In genomic region chr2:101401906-101402305, GRCh38 we compare ENCODE assay signal across 18 cellular contexts. TPM values are rescaled to one million over a fixed set of nuclear protein-coding genes. Genes with fewer than 3 reads are reported as not detected.
DNase-seq lines count a peak whose midpoint lies in the region; ATAC-seq and TF ChIP-seq lines count a peak whose summit lies in the region.
"Had no signal": no experiment of that assay in that cellular context is flagged by ENCODE, and none has a peak within 500 bp of the region (broad histone marks: within the 10 kb centered on the region; RNA-seq: fewer than 3 reads in every experiment).

No MANE protein-coding gene starts in this region.

- no peak overlapping the region for H3K4me2 ChIP-seq in PC-3 (ENCODE audit: low read length)
- H3K4me2 ChIP-seq in smooth muscle cell: no peak overlapping the region

- H4K20me1 ChIP-seq in PC-3 (ENCODE audit: low read length): no peaks in the 10 kb centered on the region
- no peaks in the 10 kb centered on the region for H4K20me1 ChIP-seq in smooth muscle cell (ENCODE audit: low read depth)

- no peaks in the 10 kb centered on the region for H3K9me2 ChIP-seq in PC-3 (replicated peaks; ENCODE audit: low read length)

- H3K79me2 ChIP-seq in PC-3 (ENCODE audit: low read length): no peaks in the 10 kb centered on the region
- no peaks in the 10 kb centered on the region for H3K79me2 ChIP-seq in smooth muscle cell (ENCODE audit: low read depth)

- peaks cover 3% of the 10 kb centered on the region for H3K27me3 Mint-ChIP-seq in endodermal cell (ENCODE audit: insufficient read depth)
- peaks cover 47 to 79% of the 10 kb centered on the region in 2 donors for H3K27me3 Mint-ChIP-seq in effector memory CD8-positive, alpha-beta T cell
- peaks cover 11% of the 10 kb centered on the region for H3K27me3 Mint-ChIP-seq in activated CD4-positive, alpha-beta T cell treated with anti-CD3 and anti-CD28 coated beads, Interleukin-2, amount 10 ng/mL, durations not matched to agents 24 days and 14 days
- H3K27me3 Mint-ChIP-seq: stimulated activated naive B cell treated with anti-CD40 and anti-IgM and Interleukin-4, amounts not matched to agents 10 μg/mL and 1 μg/mL and 100 μg/mL, for 72 hours had no signal

- H2AFZ ChIP-seq in PC-3 (ENCODE audit: low read length) (no peak overlapping the region), smooth muscle cell (ENCODE audit: low read depth) (no peak overlapping the region)

- H3K4me3 ChIP-seq in PC-3 (ENCODE audit: low read length) (no peak overlapping the region), endodermal cell (ENCODE audit: low read length) (no peak overlapping the region), smooth muscle cell (no peak overlapping the region)
- H3K4me3 ChIP-seq: gastrocnemius medialis, tibial nerve had no signal

- H3K9ac ChIP-seq in PC-3 (ENCODE audit: low read length) (no peak overlapping the region), endodermal cell (ENCODE audit: extremely low read depth, low read length, poor library complexity, severe bottlenecking) (no peak overlapping the region), smooth muscle cell (ENCODE audit: low read depth) (no peak overlapping the region)

- ATAC-seq in PC-3: no peak; the same call in 1 of the 2 replicates
- ATAC-seq in effector memory CD8-positive, alpha-beta T cell (replicated peaks): no peak
- ATAC-seq: gastrocnemius medialis had no signal

- CTCF ChIA-PET in PC-3 (lab: Charles Lee): no interaction called here

- H3K4me1 Mint-ChIP-seq in endodermal cell: peaks cover 13% of the 10 kb centered on the region
- peaks cover 0 to 5% of the 10 kb centered on the region in 2 donors for H3K4me1 Mint-ChIP-seq in effector memory CD8-positive, alpha-beta T cell (ENCODE audit: low read depth in 2 of 2)
- H3K4me1 Mint-ChIP-seq in activated CD4-positive, alpha-beta T cell treated with anti-CD3 and anti-CD28 coated beads, Interleukin-2, amount 10 ng/mL, durations not matched to agents 24 days and 14 days: peaks cover 11% of the 10 kb centered on the region

- H3K27ac ChIP-seq in PC-3 (ENCODE audit: low read length) (no peak overlapping the region), endodermal cell (ENCODE audit: low read depth, low read length) (no peak overlapping the region), smooth muscle cell (ENCODE audit: low read depth) (no peak overlapping the region)
- H3K27ac ChIP-seq: gastrocnemius medialis, tibial nerve had no signal

- H3K27ac Mint-ChIP-seq in endodermal cell: no peak overlapping the region
- H3K27ac Mint-ChIP-seq in effector memory CD8-positive, alpha-beta T cell: no peak overlapping the region
- no peak overlapping the region for H3K27ac Mint-ChIP-seq in activated CD4-positive, alpha-beta T cell treated with anti-CD3 and anti-CD28 coated beads, Interleukin-2, amount 10 ng/mL, durations not matched to agents 24 days and 14 days
- H3K27ac Mint-ChIP-seq: activated T-helper 1 cell treated with anti-CD3 and anti-CD28 coated beads, Interleukin-12 subunit alpha, Interleukin-12 subunit beta, Interleukin-2, Interleukin-4 antibody, amounts not matched to agents 30 ng/mL and 10 ng/mL and 1 ng/mL, durations not matched to agents 14 hours and 24 hours and 36 hours had no signal

- 78 to 84% methylated on average over 4 of the region's 5 CpGs for WGBS in endodermal cell (ENCODE audit: insufficient coverage in 1 of 2, insufficient read length in 1 of 2), 2 experiments
- WGBS in smooth muscle cell (ENCODE audit: low lambda C conversion rate): 79% methylated on average over 5 of the region's 5 CpGs

- BruUV-seq in PC-3 (replicated peaks; lab: Mats Ljungman, UMichigan): no TSS peak

- H3K36me3 ChIP-seq in PC-3 (ENCODE audit: low read depth, low read length) (no peaks in the 10 kb centered on the region), endodermal cell (ENCODE audit: control insufficient read depth, insufficient read depth, low read length) (no peaks in the 10 kb centered on the region), smooth muscle cell (ENCODE audit: low read depth) (no peaks in the 10 kb centered on the region)
- H3K36me3 ChIP-seq: gastrocnemius medialis, tibial nerve had no signal

- POLR2A ChIA-PET in PC-3 (lab: Charles Lee; ENCODE audit: unreplicated experiment): no interaction called here

- H3K9me3 ChIP-seq in PC-3 (ENCODE audit: low read length) (no peaks in the 10 kb centered on the region), endodermal cell (ENCODE audit: control insufficient read depth, low read length) (no peaks in the 10 kb centered on the region), smooth muscle cell (replicated peaks; ENCODE audit: low read depth) (no peaks in the 10 kb centered on the region)
- H3K9me3 ChIP-seq: gastrocnemius medialis, tibial nerve had no signal

- H3K9me3 Mint-ChIP-seq in endodermal cell: no peaks in the 10 kb centered on the region
- no peaks in the 10 kb centered on the region for H3K9me3 Mint-ChIP-seq in effector memory CD8-positive, alpha-beta T cell
- H3K9me3 Mint-ChIP-seq in activated CD4-positive, alpha-beta T cell treated with anti-CD3 and anti-CD28 coated beads, Interleukin-2, amount 10 ng/mL, durations not matched to agents 24 days and 14 days: no peaks in the 10 kb centered on the region
- H3K9me3 Mint-ChIP-seq: activated T-helper 1 cell treated with anti-CD3 and anti-CD28 coated beads, Interleukin-12 subunit alpha, Interleukin-12 subunit beta, Interleukin-2, Interleukin-4 antibody, amounts not matched to agents 30 ng/mL and 10 ng/mL and 1 ng/mL, durations not matched to agents 14 hours and 24 hours and 36 hours; stimulated activated naive B cell treated with anti-CD40 and anti-IgM and Interleukin-4, amounts not matched to agents 10 μg/mL and 1 μg/mL and 100 μg/mL, for 72 hours had no signal

- no peaks in the 10 kb centered on the region for H3K36me3 Mint-ChIP-seq in endodermal cell (ENCODE audit: low read depth)
- peaks cover 3% of the 10 kb centered on the region for H3K36me3 Mint-ChIP-seq in effector memory CD8-positive, alpha-beta T cell (ENCODE audit: insufficient read depth)
- no peaks in the 10 kb centered on the region for H3K36me3 Mint-ChIP-seq in activated CD4-positive, alpha-beta T cell treated with anti-CD3 and anti-CD28 coated beads, Interleukin-2, amount 10 ng/mL, durations not matched to agents 24 days and 14 days (ENCODE audit: low read depth)
- H3K36me3 Mint-ChIP-seq: stimulated activated naive B cell treated with anti-CD40 and anti-IgM and Interleukin-4, amounts not matched to agents 10 μg/mL and 1 μg/mL and 100 μg/mL, for 72 hours had no signal

- H3K4me3 Mint-ChIP-seq in endodermal cell: no peak overlapping the region
- H3K4me3 Mint-ChIP-seq in effector memory CD8-positive, alpha-beta T cell: no peak overlapping the region
- H3K4me3 Mint-ChIP-seq in activated CD4-positive, alpha-beta T cell treated with anti-CD3 and anti-CD28 coated beads, Interleukin-2, amount 10 ng/mL, durations not matched to agents 24 days and 14 days: no peak overlapping the region
- H3K4me3 Mint-ChIP-seq: activated T-helper 1 cell treated with anti-CD3 and anti-CD28 coated beads, Interleukin-12 subunit alpha, Interleukin-12 subunit beta, Interleukin-2, Interleukin-4 antibody, amounts not matched to agents 30 ng/mL and 10 ng/mL and 1 ng/mL, durations not matched to agents 14 hours and 24 hours and 36 hours had no signal

- H3K27me3 ChIP-seq in PC-3 (ENCODE audit: low read length) (no peaks in the 10 kb centered on the region), endodermal cell (ENCODE audit: control insufficient read depth, insufficient read depth, low read length, poor library complexity, severe bottlenecking) (no peaks in the 10 kb centered on the region), smooth muscle cell (ENCODE audit: low read depth) (no peaks in the 10 kb centered on the region)
- H3K27me3 ChIP-seq: tibial nerve had no signal

- H3K4me1 ChIP-seq in PC-3 (ENCODE audit: insufficient read depth, low read length) (peaks cover 34% of the 10 kb centered on the region), endodermal cell (ENCODE audit: control insufficient read depth, insufficient read depth, low read length) (no peaks in the 10 kb centered on the region), smooth muscle cell (ENCODE audit: low read depth) (peaks cover 25% of the 10 kb centered on the region)
- H3K4me1 ChIP-seq: gastrocnemius medialis, tibial nerve had no signal

- intact Hi-C loops in PC-3 (cut with micrococcal nuclease): no loop called here
- intact Hi-C loops in activated CD4-positive, alpha-beta T cell treated with anti-CD3 and anti-CD28 coated beads, Interleukin-2, amount 10 ng/mL, durations not matched to agents 24 days and 14 days (cut with micrococcal nuclease): no loop called here

- H3F3A ChIP-seq in PC-3 (ENCODE audit: low read length, unreplicated experiment): peaks cover 2% of the 10 kb centered on the region
- H3F3A ChIP-seq in smooth muscle cell (ENCODE audit: low read depth): peaks cover 13% of the 10 kb centered on the region

- DNase-seq in DMS 273 (lab: John Stamatoyannopoulos, UW; ENCODE audit: unreplicated experiment) (peak; percentile 39), DMS 273 treated with DMSO at 0.1 percent for 48 hours (lab: John Stamatoyannopoulos, UW) (no peak), PC-3 (no peak), endodermal cell (no peak), smooth muscle cell (lab: John Stamatoyannopoulos, UW; ENCODE audit: unreplicated experiment) (no peak), GM19238 (ENCODE audit: insufficient read length, low spot score) (no peak)
- DNase-seq in effector memory CD8-positive, alpha-beta T cell: no peak
- DNase-seq in activated CD4-positive, alpha-beta T cell treated with anti-CD3 and anti-CD28 coated beads, Interleukin-2, amount 10 ng/mL, durations not matched to agents 24 days and 14 days: no peak
- DNase-seq: cerebellar nuclear complex, gastrocnemius medialis, NCI-H1092, NCI-H2081 treated with DMSO at 0.1 percent for 48 hours, NCI-H526 treated with DMSO at 0.1 percent for 48 hours had no signal

- TF ChIP-seq CTCF in PC-3 (conservative IDR thresholded peaks at IDR 0.05; ENCODE audit: low read depth, low read length) (peak; percentile 37; the same call in 1 of the 2 replicates), endodermal cell (conservative IDR thresholded peaks at IDR 0.05) (peak; percentile 53), smooth muscle cell (IDR thresholded peaks at IDR 0.05; ENCODE audit: borderline replicate concordance, insufficient read depth, poor library complexity, severe bottlenecking) (peak; percentile 9)

RNA-seq across cellular contexts. Expression of gene CREG2, which starts 14.6 kb away (rescaled TPM):
- total RNA-seq in PC-3 (2014; rRNA removed): 40.0 and 67.9 TPM in 2 replicates
- total RNA-seq in endodermal cell: under 1 TPM in 1 of 2 donors, not detected in 1; 0.13 TPM
- polyA plus RNA-seq in endodermal cell (2013, experiment 1 of 2): 0.53 TPM
- polyA plus RNA-seq in endodermal cell (2013, experiment 2 of 2): 0.08 TPM
- 0.54 and 1.2 TPM in 2 replicates for total RNA-seq in smooth muscle cell
- 0.62 and 4.0 TPM in 2 replicates for polyA plus RNA-seq in smooth muscle cell
- total RNA-seq in activated CD4-positive, alpha-beta T cell treated with anti-CD3 and anti-CD28 coated beads, Interleukin-2, amount 10 ng/mL, durations not matched to agents 24 days and 14 days: not detected in 2 replicates
- total RNA-seq: activated T-helper 1 cell treated with anti-CD3 and anti-CD28 coated beads, Interleukin-12 subunit alpha, Interleukin-12 subunit beta, Interleukin-2, Interleukin-4 antibody, amounts not matched to agents 30 ng/mL and 10 ng/mL and 1 ng/mL, durations not matched to agents 14 hours and 24 hours and 36 hours; gastrocnemius medialis; posterior vena cava; tibial nerve had no signal
- polyA plus RNA-seq: liver had no signal

Comparison
In these comparisons a context has a peak if more than half of its experiments do, and no peak if none do; other contexts are left out.
1. RNA of gene CREG2, which starts 14.6 kb away (total RNA-seq): 40.0 to 67.9 TPM in PC-3; 0.54 to 1.2 TPM in smooth muscle cell, 0.13 TPM in endodermal cell and not detected in activated CD4-positive, alpha-beta T cell treated with anti-CD3 and anti-CD28 coated beads, Interleukin-2, amount 10 ng/mL, durations not matched to agents 24 days and 14 days; every median in the first group is over 10 times any median in the second.
2. Peak in every context shown above with its lines, with median percentiles within 50 percentile points of each other: CTCF ChIP-seq.